In the genomic region with DNA sequence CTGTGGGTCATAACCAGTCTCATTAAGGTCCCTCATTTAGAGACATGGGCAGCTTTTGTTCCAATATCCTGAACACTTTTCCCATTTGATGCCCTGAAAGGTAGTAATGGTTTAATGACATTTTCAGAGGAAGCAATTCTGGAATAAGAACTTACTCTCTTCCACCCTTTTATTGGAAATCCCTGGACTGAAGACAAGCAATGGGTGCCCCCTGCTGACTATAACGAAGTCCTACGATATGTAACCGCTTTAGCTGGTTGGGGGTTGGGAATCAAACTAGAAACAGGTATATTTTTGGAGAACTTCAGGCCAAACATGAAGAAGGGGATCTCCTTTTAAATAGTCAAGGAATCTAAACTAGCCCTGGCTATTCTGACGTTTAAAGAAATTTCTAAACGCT, we compare ENCODE assay signal across 8 cellular contexts. TPM values are rescaled to one million over a fixed set of nuclear protein-coding genes. Genes with fewer than 3 reads are reported as not detected.
DNase-seq lines count a peak whose midpoint lies in the region; ATAC-seq and TF ChIP-seq lines count a peak whose summit lies in the region.

No MANE protein-coding gene starts in this region.

- peaks cover 7% of the 10 kb centered on the region for H3K4me1 Mint-ChIP-seq in activated naive CD8-positive, alpha-beta T cell treated with anti-CD3 and anti-CD28 coated beads for 36 hours

- no peaks in the 10 kb centered on the region for H3K4me1 ChIP-seq in mesendoderm (ENCODE audit: control insufficient read depth, low read depth, low read length)
- H3K4me1 ChIP-seq in MM.1S (ENCODE audit: low read length), result no peaks in the 10 kb centered on the region

- H3K9me2 ChIP-seq in MM.1S (replicated peaks; ENCODE audit: insufficient read depth, low read length), result no peaks in the 10 kb centered on the region

- H3K4ac ChIP-seq in mesendoderm (ENCODE audit: low read depth, low read length), result no peak overlapping the region

- no peaks in the 10 kb centered on the region for H3K79me2 ChIP-seq in mesendoderm (ENCODE audit: control insufficient read depth, insufficient read depth, low read length)
- H3K79me2 ChIP-seq in MM.1S (ENCODE audit: low read length), result peaks cover 56% of the 10 kb centered on the region

- no CpG with 5 or more reads among the region's 5 CpGs for WGBS in mesendoderm (ENCODE audit: extremely low coverage, insufficient coverage, low lambda C conversion rate)

- H3K27ac ChIP-seq in mesendoderm (ENCODE audit: low read depth, low read length) (no peak overlapping the region), MM.1S (ENCODE audit: low read length) (no peak overlapping the region)

- H3K4me2 ChIP-seq in mesendoderm (ENCODE audit: low read length) (no peak overlapping the region), MM.1S (ENCODE audit: low read depth, low read length) (no peak overlapping the region)

- H3K36me3 ChIP-seq in mesendoderm (ENCODE audit: control insufficient read depth, insufficient read depth, low read length) (peaks cover 2% of the 10 kb centered on the region), MM.1S (replicated peaks; ENCODE audit: insufficient read depth, low read length) (peaks cover 9% of the 10 kb centered on the region; the same call in 1 of the 2 replicates)

- no peak overlapping the region for H3K4me3 Mint-ChIP-seq in activated naive CD8-positive, alpha-beta T cell treated with anti-CD3 and anti-CD28 coated beads for 36 hours

- no peaks in the 10 kb centered on the region for H3F3A ChIP-seq in MM.1S (ENCODE audit: insufficient read depth, low read length)

- peaks cover 2% of the 10 kb centered on the region for H3K79me1 ChIP-seq in mesendoderm (ENCODE audit: low read length)

- DNase-seq in Right ventricle myocardium inferior (ENCODE audit: missing footprints) (no peak), cardiac septum (ENCODE audit: low spot score) (no peak), NCI-H2196 (lab: John Stamatoyannopoulos, UW; ENCODE audit: unreplicated experiment) (peak; percentile 61), dedifferentiated amniotic fluid mesenchymal stem cell (ENCODE audit: extremely low spot score) (peak; percentile 14), mesendoderm (peak; percentile 65), MM.1S (no peak), NCI-H446 treated with DMSO at 0.1 percent for 48 hours (lab: John Stamatoyannopoulos, UW) (no peak)
- no peak for DNase-seq in activated naive CD8-positive, alpha-beta T cell treated with anti-CD3 and anti-CD28 coated beads for 36 hours

- H3K27ac Mint-ChIP-seq in activated naive CD8-positive, alpha-beta T cell treated with anti-CD3 and anti-CD28 coated beads for 36 hours, result no peak overlapping the region

- H3K9me3 Mint-ChIP-seq in activated naive CD8-positive, alpha-beta T cell treated with anti-CD3 and anti-CD28 coated beads for 36 hours, result no peaks in the 10 kb centered on the region

- no peak overlapping the region for H2BK15ac ChIP-seq in mesendoderm (replicated peaks; ENCODE audit: low read depth)

- no peak for TF ChIP-seq CTCF in MM.1S (IDR thresholded peaks at IDR 0.05; ENCODE audit: low read length)

- no peak overlapping the region for H2BK120ac ChIP-seq in mesendoderm (ENCODE audit: low read depth, low read length)

- no peak overlapping the region for H2AK5ac ChIP-seq in mesendoderm (ENCODE audit: low read length)

- H2AFZ ChIP-seq in MM.1S (ENCODE audit: low read length), result no peak overlapping the region

- no peaks in the 10 kb centered on the region for H4K20me1 ChIP-seq in MM.1S (ENCODE audit: insufficient read depth, low read length)

- peaks cover 9% of the 10 kb centered on the region for H3K36me3 Mint-ChIP-seq in activated naive CD8-positive, alpha-beta T cell treated with anti-CD3 and anti-CD28 coated beads for 36 hours

- H3K9ac ChIP-seq in mesendoderm (ENCODE audit: low read length) (no peak overlapping the region), MM.1S (ENCODE audit: low read length) (no peak overlapping the region)

- no peaks in the 10 kb centered on the region for H3K27me3 Mint-ChIP-seq in activated naive CD8-positive, alpha-beta T cell treated with anti-CD3 and anti-CD28 coated beads for 36 hours

- peak; percentile 54 for ATAC-seq in Right ventricle myocardium inferior

- H3K56ac ChIP-seq in mesendoderm (ENCODE audit: low read length), result no peak overlapping the region

- no peak overlapping the region for H3K23ac ChIP-seq in mesendoderm (ENCODE audit: low read length)

- H3K4me3 ChIP-seq in mesendoderm (ENCODE audit: low read length) (no peak overlapping the region), MM.1S (ENCODE audit: low read length) (no peak overlapping the region)

- H3K18ac ChIP-seq in mesendoderm (ENCODE audit: low read length), result no peak overlapping the region

- intact Hi-C loops in Right ventricle myocardium inferior (cut with DNase I), result loop anchor here (2.0 kb wide), 1 partner anchor 60 kb away; no protein-coding TSS in a partner anchor
- intact Hi-C loops in cardiac septum (cut with DNase I), result loop anchor here (2.0 kb wide), 1 partner anchor 58 kb away; no protein-coding TSS in a partner anchor

- no peak overlapping the region for H2BK5ac ChIP-seq in mesendoderm (ENCODE audit: low read length)

- H3K27me3 ChIP-seq in mesendoderm (ENCODE audit: insufficient read depth, low read length, poor library complexity) (no peaks in the 10 kb centered on the region), MM.1S (replicated peaks; ENCODE audit: insufficient read depth, low read length) (no peaks in the 10 kb centered on the region)

- no peak overlapping the region for H4K8ac ChIP-seq in mesendoderm (ENCODE audit: low read depth, low read length)

- no peak overlapping the region for H4K5ac ChIP-seq in mesendoderm (ENCODE audit: low read length)

- H3K9me3 ChIP-seq in MM.1S (replicated peaks; ENCODE audit: insufficient read depth, low read length), result no peaks in the 10 kb centered on the region

RNA-seq across cellular contexts. Expression of gene SARNP, which starts 20.5 kb away (rescaled TPM):
- total RNA-seq in Right ventricle myocardium inferior (50.2 TPM), cardiac septum (56.2 TPM)
- polyA plus RNA-seq in mesendoderm (2013, experiment 1 of 2), result 229 TPM
- polyA plus RNA-seq in mesendoderm (2013, experiment 2 of 2), result 228 TPM
- total RNA-seq in activated naive CD8-positive, alpha-beta T cell treated with anti-CD3 and anti-CD28 coated beads for 36 hours, result 100 to 1,000 TPM in 1 of 2 experiments, 10 to 100 TPM in 1; 99.6 to 104 TPM

RNA-seq across cellular contexts. Expression of gene ORMDL2, which starts 20.8 kb away (rescaled TPM):
- total RNA-seq in Right ventricle myocardium inferior, result 17.3 TPM
- total RNA-seq in cardiac septum, result 23.0 TPM
- 70.4 TPM for polyA plus RNA-seq in mesendoderm (2013, experiment 1 of 2)
- polyA plus RNA-seq in mesendoderm (2013, experiment 2 of 2), result 68.9 TPM
- 10 to 100 TPM; 29.8 to 32.4 TPM for total RNA-seq in activated naive CD8-positive, alpha-beta T cell treated with anti-CD3 and anti-CD28 coated beads for 36 hours

RNA-seq across cellular contexts. Expression of gene DNAJC14, which starts 32.3 kb away (rescaled TPM):
- total RNA-seq in Right ventricle myocardium inferior, result 18.3 TPM
- 18.4 TPM for total RNA-seq in cardiac septum
- polyA plus RNA-seq in mesendoderm (2013, experiment 1 of 2), result 15.9 TPM
- 15.1 TPM for polyA plus RNA-seq in mesendoderm (2013, experiment 2 of 2)
- total RNA-seq in activated naive CD8-positive, alpha-beta T cell treated with anti-CD3 and anti-CD28 coated beads for 36 hours, result 10 to 100 TPM; 33.1 to 35.5 TPM

RNA-seq across cellular contexts. Expression of gene MMP19, which starts 45.7 kb away (rescaled TPM):
- total RNA-seq in Right ventricle myocardium inferior (2.9 TPM), cardiac septum (1.6 TPM)
- polyA plus RNA-seq in mesendoderm (2013, experiment 1 of 2), result 2.4 TPM
- polyA plus RNA-seq in mesendoderm (2013, experiment 2 of 2), result 2.6 TPM
- total RNA-seq in activated naive CD8-positive, alpha-beta T cell treated with anti-CD3 and anti-CD28 coated beads for 36 hours, result not detected

RNA-seq across cellular contexts. Expression of gene GDF11, which starts 54.1 kb away (rescaled TPM):
- total RNA-seq in Right ventricle myocardium inferior (9.7 TPM), cardiac septum (18.0 TPM)
- polyA plus RNA-seq in mesendoderm (2013, experiment 1 of 2), result 6.5 TPM
- 7.0 TPM for polyA plus RNA-seq in mesendoderm (2013, experiment 2 of 2)
- total RNA-seq in activated naive CD8-positive, alpha-beta T cell treated with anti-CD3 and anti-CD28 coated beads for 36 hours, result 10 to 100 TPM; 11.9 to 12.9 TPM

Comparison
In these comparisons a context has a peak if more than half of its experiments do, and no peak if none do; other contexts are left out.
1. DNase-seq: peak in NCI-H2196 (single experiment), dedifferentiated amniotic fluid mesenchymal stem cell (single experiment) and mesendoderm (single experiment); none in Right ventricle myocardium inferior (single experiment), cardiac septum (single experiment), MM.1S (single experiment), NCI-H446 treated with DMSO at 0.1 percent for 48 hours (single experiment) and activated naive CD8-positive, alpha-beta T cell treated with anti-CD3 and anti-CD28 coated beads for 36 hours (single experiment).